In genomic region chr1:81982523-81982922, GRCh38 we compare ENCODE assay signal across 26 cellular contexts.
"Had no signal": no experiment of that assay in that cellular context is flagged by ENCODE, and none has a peak within 500 bp of the region (broad histone marks: within the 10 kb centered on the region; RNA-seq: fewer than 3 reads in every experiment).

No MANE protein-coding gene starts in this region.

- H3K4me3 ChIP-seq: colonic mucosa, esophagus squamous epithelium, gastrocnemius medialis, heart right ventricle, left lung, lower lobe of right lung, mucosa of descending colon had no signal

- FAIRE-seq: endometrium, islet of Langerhans, keratinocyte had no signal

- H3K27ac ChIP-seq: colonic mucosa, epithelial cell of prostate, esophagus squamous epithelium, gastrocnemius medialis, heart right ventricle, left lung, lower lobe of right lung had no signal

- H3K36me3 ChIP-seq: colonic mucosa, gastrocnemius medialis had no signal

- H3K9me3 ChIP-seq: colonic mucosa, esophagus squamous epithelium, gastrocnemius medialis, heart right ventricle, left lung, lower lobe of right lung, mucosa of descending colon had no signal

- H3K27me3 ChIP-seq: colonic mucosa, esophagus squamous epithelium, gastrocnemius medialis, heart right ventricle, left lung had no signal

- DNase-seq: colonic mucosa; cortex of kidney; effector CD8-positive, alpha-beta T cell; effector memory CD8-positive, alpha-beta T cell; endodermal cell; erythroblast; esophagus squamous epithelium; foreskin fibroblast; foreskin melanocyte; gastrocnemius medialis; glutamatergic neuron; head of caudate nucleus; heart right ventricle; hippocampal formation; left cardiac atrium; left lung; left ventricle myocardium superior; lower lobe of right lung; mesenchymal stem cell; mucosa of descending colon; naive B cell had no signal

- ATAC-seq: effector memory CD8-positive, alpha-beta T cell; esophagus mucosa; gastrocnemius medialis; heart right ventricle; left cardiac atrium; left lung; left ventricle myocardium superior; lower lobe of right lung; mucosa of descending colon had no signal
